13 cellular contexts compared by ENCODE assay signal in genomic region chr9:127517620-127518019, GRCh38.
"Had no signal": no experiment of that assay in that cellular context is flagged by ENCODE, and none has a peak within 500 bp of the region (broad histone marks: within the 10 kb centered on the region; RNA-seq: fewer than 3 reads in every experiment).

No MANE protein-coding gene starts in this region.

- ATAC-seq: activated T-cell treated with anti-CD3 and anti-CD28 coated beads, Interleukin-2, amount 50 U/mL, for 4 hours; lower lobe of right lung had no signal

- H3K27ac Mint-ChIP-seq: activated CD4-positive, alpha-beta memory T cell treated with anti-CD3 and anti-CD28 coated beads for 36 hours; activated naive CD8-positive, alpha-beta T cell treated with anti-CD3 and anti-CD28 coated beads, Interleukin-2, amount 10 ng/mL, durations not matched to agents 7 days and 5 days; T-helper 2 cell treated with Interferon-gamma antibody and Interleukin-4, amounts not matched to agents 5 μg/mL and 100 μg/mL, for 36 hours had no signal

- H3K4me3 Mint-ChIP-seq: activated CD4-positive, alpha-beta memory T cell treated with anti-CD3 and anti-CD28 coated beads for 36 hours; activated naive CD8-positive, alpha-beta T cell treated with anti-CD3 and anti-CD28 coated beads, Interleukin-2, amount 10 ng/mL, durations not matched to agents 7 days and 5 days; activated T-cell treated with anti-CD3 and anti-CD28 coated beads, Interleukin-2, amount 50 U/mL, for 4 hours; T-helper 2 cell treated with Interferon-gamma antibody and Interleukin-4, amounts not matched to agents 5 μg/mL and 100 μg/mL, for 36 hours had no signal

- H3K27me3 Mint-ChIP-seq: activated CD4-positive, alpha-beta memory T cell treated with anti-CD3 and anti-CD28 coated beads for 36 hours; activated naive CD8-positive, alpha-beta T cell treated with anti-CD3 and anti-CD28 coated beads, Interleukin-2, amount 10 ng/mL, durations not matched to agents 7 days and 5 days had no signal

- H3K9me3 Mint-ChIP-seq: activated CD4-positive, alpha-beta memory T cell treated with anti-CD3 and anti-CD28 coated beads for 36 hours; activated naive CD8-positive, alpha-beta T cell treated with anti-CD3 and anti-CD28 coated beads, Interleukin-2, amount 10 ng/mL, durations not matched to agents 7 days and 5 days; activated T-cell treated with anti-CD3 and anti-CD28 coated beads, Interleukin-2, amount 50 U/mL, for 4 hours had no signal

- H3K4me3 ChIP-seq: lower lobe of right lung, skin epidermis had no signal

- H3K9me3 ChIP-seq: lower lobe of right lung had no signal

- DNase-seq: activated CD4-positive, alpha-beta memory T cell treated with anti-CD3 and anti-CD28 coated beads for 36 hours; activated gamma-delta T cell treated with Interleukin-2 at 50 U/mL for 16 hours; activated naive CD8-positive, alpha-beta T cell treated with anti-CD3 and anti-CD28 coated beads, Interleukin-2, amount 10 ng/mL, durations not matched to agents 7 days and 5 days; activated T-cell treated with anti-CD3 and anti-CD28 coated beads, Interleukin-2, amount 50 U/mL, for 4 hours; effector CD4-positive, alpha-beta T cell; erythroblast; hippocampal formation; kidney glomerular epithelial cell; lower lobe of right lung; midbrain; substantia nigra had no signal
